13 cellular contexts compared by ENCODE assay signal in genomic region chr13:73778242-73778864, GRCh38.
"Had no signal": no experiment of that assay in that cellular context is flagged by ENCODE, and none has a peak within 500 bp of the region (broad histone marks: within the 10 kb centered on the region; RNA-seq: fewer than 3 reads in every experiment).

No MANE protein-coding gene starts in this region.

- H3K27me3 Mint-ChIP-seq: activated naive CD8-positive, alpha-beta T cell treated with anti-CD3 and anti-CD28 coated beads for 36 hours had no signal

- H3K27ac ChIP-seq: heart left ventricle, left ventricle myocardium inferior had no signal

- H3K27me3 ChIP-seq: heart left ventricle had no signal

- H3K4me3 ChIP-seq: heart left ventricle, left ventricle myocardium inferior had no signal

- H3K9me3 Mint-ChIP-seq: activated T-cell treated with anti-CD3 and anti-CD28 coated beads, Interleukin-2, amount 50 U/mL, for 4 hours; endodermal cell; T-helper 2 cell treated with Interferon-gamma antibody and Interleukin-4, amounts not matched to agents 5 μg/mL and 100 μg/mL, for 36 hours had no signal

- ATAC-seq: activated CD4-positive, CD25-positive, alpha-beta regulatory T cell treated with anti-CD3 and anti-CD28 coated beads, Interleukin-2, amount 50 U/mL, for 24 hours; activated T-cell treated with anti-CD3 and anti-CD28 coated beads, Interleukin-2, amount 50 U/mL, for 4 hours; esophagus mucosa; heart left ventricle; stimulated activated naive CD8-positive, alpha-beta T cell treated with anti-CD3 and anti-CD28 coated beads, Interleukin-15, Interleukin-2, amounts not matched to agents 100 U/mL and 50 U/mL, for 24 hours had no signal

- H3K9me3 ChIP-seq: heart left ventricle, left ventricle myocardium inferior had no signal

- H3K36me3 ChIP-seq: left ventricle myocardium inferior had no signal

- H3K27ac Mint-ChIP-seq: activated naive CD8-positive, alpha-beta T cell treated with anti-CD3 and anti-CD28 coated beads for 36 hours; endodermal cell; T-helper 2 cell treated with Interferon-gamma antibody and Interleukin-4, amounts not matched to agents 5 μg/mL and 100 μg/mL, for 36 hours had no signal

- DNase-seq: activated gamma-delta T cell treated with Interleukin-2 at 50 U/mL for 16 hours; activated naive CD8-positive, alpha-beta T cell treated with anti-CD3 and anti-CD28 coated beads for 36 hours; activated T-cell treated with anti-CD3 and anti-CD28 coated beads, Interleukin-2, amount 50 U/mL, for 4 hours; endodermal cell; heart left ventricle; left ventricle myocardium inferior; mesendoderm; stimulated activated CD4-positive, alpha-beta T cell treated with anti-CD3 and anti-CD28 coated beads, Interleukin-4, amount 100 ng/mL, for 1 hour; stimulated activated CD8-positive, alpha-beta memory T cell treated with anti-CD3 and anti-CD28 coated beads, Interleukin-4, amount 100 ng/mL, for 48 hours; stimulated activated naive CD8-positive, alpha-beta T cell treated with anti-CD3 and anti-CD28 coated beads, Interleukin-15, Interleukin-2, amounts not matched to agents 100 U/mL and 50 U/mL, for 24 hours had no signal

- H3K4me3 Mint-ChIP-seq: activated naive CD8-positive, alpha-beta T cell treated with anti-CD3 and anti-CD28 coated beads for 36 hours; activated T-cell treated with anti-CD3 and anti-CD28 coated beads, Interleukin-2, amount 50 U/mL, for 4 hours; endodermal cell; T-helper 2 cell treated with Interferon-gamma antibody and Interleukin-4, amounts not matched to agents 5 μg/mL and 100 μg/mL, for 36 hours had no signal
